Comparison of ENCODE assay signal across 18 cellular contexts in genomic region chr17:57602896-57603295, GRCh38.
A peak's percentile ranks its signal among the peaks of the same experiment; 100 is the strongest.
DNase-seq lines count a peak whose midpoint lies in the region; ATAC-seq and TF ChIP-seq lines count a peak whose summit lies in the region.
"Had no signal": no experiment of that assay in that cellular context is flagged by ENCODE, and none has a peak within 500 bp of the region (broad histone marks: within the 10 kb centered on the region; RNA-seq: fewer than 3 reads in every experiment).

No MANE protein-coding gene starts in this region.

- no peak for TF ChIP-seq CTCF in esophagus squamous epithelium (IDR thresholded peaks at IDR 0.05)

- peaks cover 94% of the 10 kb centered on the region for H3K4me1 Mint-ChIP-seq in activated CD4-positive, alpha-beta T cell treated with anti-CD3 and anti-CD28 coated beads for 36 hours
- H3K4me1 Mint-ChIP-seq in CD4-positive, CD25-positive, alpha-beta regulatory T cell = peaks cover 41 to 100% (median 75%) of the 10 kb centered on the region in 4 donors
- peaks cover 72% of the 10 kb centered on the region for H3K4me1 Mint-ChIP-seq in T-helper 17 cell
- H3K4me1 Mint-ChIP-seq in immature natural killer cell = peaks cover 91 to 97% of the 10 kb centered on the region in 2 donors

- TF ChIP-seq POLR2A in esophagus squamous epithelium (IDR thresholded peaks at IDR 0.05) = no peak

- intact Hi-C loops in activated CD4-positive, alpha-beta T cell treated with anti-CD3 and anti-CD28 coated beads for 36 hours (cut with DNase I, micrococcal nuclease) = loop anchor here in 1 of 2 experiments (5.0 kb wide), 1 partner anchor 141 kb away; no protein-coding TSS in a partner anchor
- intact Hi-C loops in esophagus squamous epithelium (cut with DNase I) = loop anchor here (5.0 kb wide), 1 partner anchor 64 kb away; no protein-coding TSS in a partner anchor

- H3K27me3 ChIP-seq in CD4-positive, CD25-positive, alpha-beta regulatory T cell (ENCODE audit: control insufficient read depth, insufficient read depth, low read length) = no peaks in the 10 kb centered on the region
- no peaks in the 10 kb centered on the region for H3K27me3 ChIP-seq in esophagus squamous epithelium
- H3K27me3 ChIP-seq: upper lobe of left lung had no signal

- DNase-seq in activated CD4-positive, alpha-beta T cell treated with anti-CD3 and anti-CD28 coated beads for 36 hours = no peak
- DNase-seq in activated CD4-positive, alpha-beta T cell treated with anti-CD3 and anti-CD28 coated beads for 48 hours = no peak
- no peak for DNase-seq in CD4-positive, CD25-positive, alpha-beta regulatory T cell
- no peak for DNase-seq in T-helper 17 cell
- no peak for DNase-seq in immature natural killer cell
- no peak for DNase-seq in esophagus squamous epithelium (lab: John Stamatoyannopoulos, UW)
- DNase-seq: activated CD4-positive, alpha-beta T cell treated with anti-CD3 and anti-CD28 coated beads, Interleukin-2, amount 50 U/mL, for 1 hour; activated effector memory CD4-positive, alpha-beta T cell treated with Interleukin-2 at 50 U/mL for 16 hours; effector CD4-positive, alpha-beta T cell; GF-D8; HCEC 1CT; hypothalamus; left cardiac atrium; NCI-H2081 treated with DMSO at 0.1 percent for 48 hours; upper lobe of left lung had no signal

- H3K4me3 Mint-ChIP-seq in activated CD4-positive, alpha-beta T cell treated with anti-CD3 and anti-CD28 coated beads for 36 hours = no peak overlapping the region
- H3K4me3 Mint-ChIP-seq in CD4-positive, CD25-positive, alpha-beta regulatory T cell = peak overlapping the region in 2 of 4 donors; percentile 13 to 75
- H3K4me3 Mint-ChIP-seq in T-helper 17 cell (peak overlapping the region; percentile 2), immature natural killer cell (peak overlapping the region in 4 of 5 donors; percentile 8 to 90 (median 20))

- no peaks in the 10 kb centered on the region for H3K9me3 ChIP-seq in CD4-positive, CD25-positive, alpha-beta regulatory T cell (ENCODE audit: control insufficient read depth in 2 of 2, low read length in 2 of 2)
- H3K9me3 ChIP-seq in T-helper 17 cell (ENCODE audit: control insufficient read depth, low read length, poor library complexity, severe bottlenecking) (no peaks in the 10 kb centered on the region), esophagus squamous epithelium (no peaks in the 10 kb centered on the region)
- H3K9me3 ChIP-seq: mucosa of descending colon, upper lobe of left lung had no signal

- peaks cover 88% of the 10 kb centered on the region for H3K4me1 ChIP-seq in CD4-positive, CD25-positive, alpha-beta regulatory T cell (ENCODE audit: control insufficient read depth, insufficient read depth, low read length, poor library complexity, severe bottlenecking)
- H3K4me1 ChIP-seq in esophagus squamous epithelium = peaks cover 16 to 60% (median 32%) of the 10 kb centered on the region in 3 donors

- no peaks in the 10 kb centered on the region for H3K27me3 Mint-ChIP-seq in activated CD4-positive, alpha-beta T cell treated with anti-CD3 and anti-CD28 coated beads for 36 hours
- H3K27me3 Mint-ChIP-seq in CD4-positive, CD25-positive, alpha-beta regulatory T cell = no peaks in the 10 kb centered on the region
- H3K27me3 Mint-ChIP-seq in T-helper 17 cell (no peaks in the 10 kb centered on the region), immature natural killer cell (ENCODE audit: low read depth in 3 of 3) (peaks cover 2 to 15% (median 6%) of the 10 kb centered on the region in 3 donors)

- peak overlapping the region; percentile 85 for H3K27ac ChIP-seq in CD4-positive, CD25-positive, alpha-beta regulatory T cell (ENCODE audit: insufficient read depth, low read length, poor library complexity, severe bottlenecking)
- H3K27ac ChIP-seq in esophagus squamous epithelium = no peak overlapping the region

- CTCF ChIA-PET in activated CD4-positive, alpha-beta T cell treated with anti-CD3 and anti-CD28 coated beads for 36 hours (lab: Charles Lee) = interaction anchor here (0.6 to 1.6 kb wide), 3 partner anchors 69 to 140 kb away, joined by 3 to 4 read pairs (median 3); no protein-coding TSS in a partner anchor

- H3K36me3 Mint-ChIP-seq in activated CD4-positive, alpha-beta T cell treated with anti-CD3 and anti-CD28 coated beads for 36 hours (ENCODE audit: low read depth) = peaks cover 7% of the 10 kb centered on the region
- no peaks in the 10 kb centered on the region for H3K36me3 Mint-ChIP-seq in CD4-positive, CD25-positive, alpha-beta regulatory T cell
- H3K36me3 Mint-ChIP-seq in T-helper 17 cell (ENCODE audit: low read depth) = no peaks in the 10 kb centered on the region
- peaks cover under 1 to 3% (median 1%) of the 10 kb centered on the region in 3 donors for H3K36me3 Mint-ChIP-seq in immature natural killer cell

- POLR2A ChIA-PET in activated CD4-positive, alpha-beta T cell treated with anti-CD3 and anti-CD28 coated beads for 36 hours (lab: Charles Lee) = no interaction called here

- no peak for ATAC-seq in activated CD4-positive, alpha-beta T cell treated with anti-CD3 and anti-CD28 coated beads for 36 hours
- ATAC-seq in CD4-positive, CD25-positive, alpha-beta regulatory T cell (ENCODE audit: low read depth in 2 of 2) = no peak
- ATAC-seq in T-helper 17 cell (no peak), HG02763 (IDR thresholded peaks at IDR 0.05; ENCODE audit: unreplicated experiment) (no peak), GM21529 (IDR thresholded peaks at IDR 0.05; ENCODE audit: unreplicated experiment) (no peak)
- ATAC-seq: left cardiac atrium had no signal

- H3K4me3 ChIP-seq in CD4-positive, CD25-positive, alpha-beta regulatory T cell (ENCODE audit: low read depth, low read length) = no peak overlapping the region
- H3K4me3 ChIP-seq in esophagus squamous epithelium = no peak overlapping the region
- H3K4me3 ChIP-seq: mucosa of descending colon, upper lobe of left lung had no signal

- no peaks in the 10 kb centered on the region for H3K9me3 Mint-ChIP-seq in activated CD4-positive, alpha-beta T cell treated with anti-CD3 and anti-CD28 coated beads for 36 hours (ENCODE audit: low read depth)
- H3K9me3 Mint-ChIP-seq in CD4-positive, CD25-positive, alpha-beta regulatory T cell = no peaks in the 10 kb centered on the region
- H3K9me3 Mint-ChIP-seq in immature natural killer cell = no peaks in the 10 kb centered on the region

- H3K36me3 ChIP-seq in CD4-positive, CD25-positive, alpha-beta regulatory T cell (ENCODE audit: control insufficient read depth, insufficient read depth, low read length) = no peaks in the 10 kb centered on the region
- H3K36me3 ChIP-seq in esophagus squamous epithelium = no peaks in the 10 kb centered on the region
- H3K36me3 ChIP-seq: upper lobe of left lung had no signal

- WGBS in esophagus squamous epithelium, 2 donors = 82% methylated on average over 4 of the region's 6 CpGs; no CpG with 5 or more reads in 1 of the 2 donors

- peak overlapping the region; percentile 97 for H3K27ac Mint-ChIP-seq in activated CD4-positive, alpha-beta T cell treated with anti-CD3 and anti-CD28 coated beads for 36 hours
- H3K27ac Mint-ChIP-seq in CD4-positive, CD25-positive, alpha-beta regulatory T cell = peak overlapping the region; percentile 84 to 99 (median 94)
- H3K27ac Mint-ChIP-seq in T-helper 17 cell (peak overlapping the region; percentile 98), immature natural killer cell (peak overlapping the region in 5 of 6 donors; percentile 30 to 98 (median 60))
